In the genomic region with DNA sequence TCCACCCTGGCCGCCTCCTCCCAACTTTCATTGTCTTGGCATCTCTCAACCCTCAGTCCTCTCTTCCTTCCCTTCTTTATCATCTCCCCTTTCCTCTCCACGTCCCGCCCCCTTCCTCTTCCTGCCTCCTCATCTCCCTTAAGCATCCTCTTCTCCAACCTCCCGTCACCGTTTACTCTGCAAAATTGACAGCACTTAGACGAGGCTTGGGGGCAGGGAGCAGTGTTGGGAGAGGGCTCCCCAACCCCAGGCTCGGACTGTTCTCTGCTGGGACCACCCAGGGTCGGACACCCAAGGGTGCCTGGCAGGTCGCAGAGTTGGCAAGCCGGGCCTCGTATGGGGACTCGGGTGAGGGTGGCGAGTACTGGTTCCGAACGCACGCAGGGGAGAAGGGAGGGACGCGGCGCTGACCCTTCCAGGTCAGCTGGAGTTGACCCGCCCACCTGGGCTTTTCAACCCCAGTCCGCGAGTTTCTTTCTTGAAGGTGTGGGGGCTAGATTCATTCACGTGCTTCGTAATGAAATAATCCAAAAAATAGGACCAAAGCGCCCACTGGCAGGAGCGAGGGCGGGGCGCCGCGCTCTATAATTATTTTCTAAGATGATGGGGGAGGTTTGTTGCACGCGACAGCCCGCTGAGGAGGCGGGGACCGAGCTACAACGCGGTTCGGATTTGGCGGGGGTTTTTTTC, we compare ENCODE assay signal across 8 cellular contexts. TPM values are rescaled to one million over a fixed set of nuclear protein-coding genes. Genes with fewer than 3 reads are reported as not detected.
DNase-seq lines count a peak whose midpoint lies in the region; ATAC-seq and TF ChIP-seq lines count a peak whose summit lies in the region.

No MANE protein-coding gene starts in this region.

- no peak for TF ChIP-seq CTCF in GM06990 (IDR thresholded peaks at IDR 0.05; ENCODE audit: insufficient read depth, low read length, poor library complexity, severe bottlenecking)
- TF ChIP-seq CTCF in astrocyte of the spinal cord (IDR thresholded peaks at IDR 0.05; ENCODE audit: low read depth, low read length): no peak
- TF ChIP-seq CTCF in kidney epithelial cell (IDR thresholded peaks at IDR 0.05; ENCODE audit: insufficient read depth, low read length, poor library complexity, severe bottlenecking): no peak

- H3K36me3 Mint-ChIP-seq in stimulated activated naive CD8-positive, alpha-beta T cell treated with anti-CD3 and anti-CD28 coated beads, Interleukin-15, Interleukin-2, amounts not matched to agents 100 ng/mL and 50 ng/mL, for 24 hours (ENCODE audit: low read depth): peaks cover 41% of the 10 kb centered on the region

- in situ Hi-C loops in astrocyte of the spinal cord (cut with HindIII; ENCODE audit: low sequenced_read_pairs): no loop called here

- H3K4me3 Mint-ChIP-seq in stimulated activated naive CD8-positive, alpha-beta T cell treated with anti-CD3 and anti-CD28 coated beads, Interleukin-15, Interleukin-2, amounts not matched to agents 100 ng/mL and 50 ng/mL, for 24 hours: peak overlapping the region; percentile 96

- ATAC-seq in HG03108 (IDR thresholded peaks at IDR 0.05; ENCODE audit: unreplicated experiment) (no peak), GM21723 (IDR thresholded peaks at IDR 0.05; ENCODE audit: unreplicated experiment) (no peak)

- peaks cover 71% of the 10 kb centered on the region for H3K4me1 Mint-ChIP-seq in stimulated activated naive CD8-positive, alpha-beta T cell treated with anti-CD3 and anti-CD28 coated beads, Interleukin-15, Interleukin-2, amounts not matched to agents 100 ng/mL and 50 ng/mL, for 24 hours (ENCODE audit: low read depth)

- H3K27me3 ChIP-seq in GM06990 (replicated peaks; ENCODE audit: control insufficient read depth, insufficient read depth, low read length): no peaks in the 10 kb centered on the region
- H3K27me3 ChIP-seq in kidney epithelial cell (ENCODE audit: control insufficient read depth, insufficient read depth, low read length): no peaks in the 10 kb centered on the region

- DNase-seq in GM06990 (ENCODE audit: extremely low read depth, insufficient read length) (no peak), NCI-H69 (lab: John Stamatoyannopoulos, UW) (peak; percentile 89), astrocyte of the spinal cord (ENCODE audit: low read depth, low spot score) (no peak), kidney epithelial cell (ENCODE audit: low read depth) (no peak), GM19240 (ENCODE audit: insufficient read length, low spot score) (no peak)

- peaks cover 7% of the 10 kb centered on the region for H3K36me3 ChIP-seq in GM06990 (ENCODE audit: control insufficient read depth, insufficient read depth, low read length)
- no peaks in the 10 kb centered on the region for H3K36me3 ChIP-seq in kidney epithelial cell (ENCODE audit: control insufficient read depth, insufficient read depth, low read length)

- H3K27me3 Mint-ChIP-seq in stimulated activated naive CD8-positive, alpha-beta T cell treated with anti-CD3 and anti-CD28 coated beads, Interleukin-15, Interleukin-2, amounts not matched to agents 100 ng/mL and 50 ng/mL, for 24 hours: no peaks in the 10 kb centered on the region

- H3K9me3 Mint-ChIP-seq in stimulated activated naive CD8-positive, alpha-beta T cell treated with anti-CD3 and anti-CD28 coated beads, Interleukin-15, Interleukin-2, amounts not matched to agents 100 ng/mL and 50 ng/mL, for 24 hours: no peaks in the 10 kb centered on the region

- peak overlapping the region; percentile 89 for H3K4me3 ChIP-seq in GM06990 (replicated peaks; ENCODE audit: low read depth, low read length)
- peak overlapping the region; percentile 81 for H3K4me3 ChIP-seq in astrocyte of the spinal cord (ENCODE audit: low read depth, low read length)
- peak overlapping the region; percentile 75 for H3K4me3 ChIP-seq in kidney epithelial cell (ENCODE audit: low read depth, low read length)

- H3K27ac Mint-ChIP-seq in stimulated activated naive CD8-positive, alpha-beta T cell treated with anti-CD3 and anti-CD28 coated beads, Interleukin-15, Interleukin-2, amounts not matched to agents 100 ng/mL and 50 ng/mL, for 24 hours: peak overlapping the region; percentile 97

RNA-seq across cellular contexts. Expression of gene PAGR1, which starts 0.8 kb away (rescaled TPM):
- 40.1 and 53.9 TPM in 2 replicates for total RNA-seq in kidney epithelial cell

RNA-seq across cellular contexts. Expression of gene PRRT2, which starts 3.2 kb away (rescaled TPM):
- 0.27 and 0.29 TPM in 2 replicates for total RNA-seq in kidney epithelial cell

RNA-seq across cellular contexts. Expression of gene MVP, which starts 5.1 kb away (rescaled TPM):
- 194 and 209 TPM in 2 replicates for total RNA-seq in kidney epithelial cell

RNA-seq across cellular contexts. Expression of gene MAZ, which starts 8.8 kb away (rescaled TPM):
- 164 and 200 TPM in 2 replicates for total RNA-seq in kidney epithelial cell

RNA-seq across cellular contexts. Expression of gene KIF22, which starts 24.6 kb away (rescaled TPM):
- 24.2 and 27.5 TPM in 2 replicates for total RNA-seq in kidney epithelial cell
